In genomic region chr9:113406873-113407511, GRCh38 we compare ENCODE assay signal across 8 cellular contexts. TPM values are rescaled to one million over a fixed set of nuclear protein-coding genes. Genes with fewer than 3 reads are reported as not detected.
DNase-seq lines count a peak whose midpoint lies in the region; ATAC-seq and TF ChIP-seq lines count a peak whose summit lies in the region.
"Not testable (repeated sequence)": the region's sequence is repeated elsewhere in the genome, so short reads cannot be mapped to it uniquely, and the experiment has no call there.

No MANE protein-coding gene starts in this region.

- ATAC-seq in HG03575 (IDR thresholded peaks at IDR 0.05; ENCODE audit: extremely low read depth, insufficient number of reproducible peaks, low FRiP score, unreplicated experiment) (peak; percentile 33), WTC11 (peak; percentile 36)

- H3K27me3 Mint-ChIP-seq in WTC11 (ENCODE audit: low read depth): not testable (repeated sequence)

- TF ChIP-seq CTCF in AG04450 (IDR thresholded peaks at IDR 0.05; ENCODE audit: low read depth, low read length) (peak; percentile 89), GM13977 (IDR thresholded peaks at IDR 0.05; ENCODE audit: extremely low read depth, insufficient read depth, missing control alignments) (peak; percentile 89), WTC11 (IDR thresholded peaks at IDR 0.05) (peak; percentile 45; the same call in 1 of the 2 replicates), brain microvascular endothelial cell (IDR thresholded peaks at IDR 0.05; ENCODE audit: low read depth, low read length, missing control alignments) (peak; percentile 87)

- H3K27ac ChIP-seq in AG04450 (ENCODE audit: low read depth, low read length); brain microvascular endothelial cell: not testable (repeated sequence)

- CTCF ChIA-PET in AG04450 (lab: Charles Lee): interaction anchor here (0.5 to 5.8 kb wide), 7 partner anchors 10 to 251 kb away, joined by 3 to 40 read pairs (median 4); partner anchors contain the start of genes CDC26 and PRPF4
- CTCF ChIA-PET in WTC11 (lab: Charles Lee): interaction anchor here (1.9 to 2.2 kb wide), 2 partner anchors 180 to 251 kb away, joined by 5 to 10 read pairs; no protein-coding TSS in a partner anchor

- not testable (repeated sequence) for H3K4me3 Mint-ChIP-seq in WTC11

- peak; percentile 46 for DNase-seq in AG04450 (ENCODE audit: low read depth, low spot score)
- DNase-seq in GM13977 (ENCODE audit: low spot score): peak; percentile 56
- DNase-seq in NCI-H524 treated with DMSO at 0.1 percent for 48 hours (lab: John Stamatoyannopoulos, UW): peak; percentile 41
- peak; percentile 68 for DNase-seq in WTC11 (ENCODE audit: low spot score)
- peak; percentile 75 for DNase-seq in brain microvascular endothelial cell
- DNase-seq in hippocampal formation (lab: John Stamatoyannopoulos, UW): peak; percentile 16
- peak; percentile 76 for DNase-seq in renal cortical epithelial cell (ENCODE audit: low read depth)

- H3K9me3 Mint-ChIP-seq in WTC11: not testable (repeated sequence)

- H3K27me3 ChIP-seq in AG04450 (ENCODE audit: control insufficient read depth, insufficient read depth, low read length); brain microvascular endothelial cell (replicated peaks): not testable (repeated sequence)

- H3K36me3 ChIP-seq in brain microvascular endothelial cell (replicated peaks): peaks cover 13% of the 10 kb centered on the region

- in situ Hi-C loops in GM13977 (cut with MboI; ENCODE audit: low pct_unique_long_range_greater_than_20kb, low sequenced_read_pairs, unreplicated experiment); brain microvascular endothelial cell (cut with HindIII; ENCODE audit: low pct_ligation_motif_present, low sequenced_read_pairs): not testable (repeated sequence)

- not testable (repeated sequence) for H3K4me3 ChIP-seq in AG04450 (ENCODE audit: low read depth, low read length); brain microvascular endothelial cell (ENCODE audit: low read depth, low read length)

- POLR2A ChIA-PET in AG04450 (lab: Yijun Ruan, JAX); WTC11 (lab: Charles Lee): not testable (repeated sequence)

- peaks cover 27% of the 10 kb centered on the region for H3K36me3 Mint-ChIP-seq in WTC11

- peaks cover 17% of the 10 kb centered on the region for H3K4me1 Mint-ChIP-seq in WTC11

- peak overlapping the region; percentile 91 for H3K27ac Mint-ChIP-seq in WTC11

- H3K9me3 ChIP-seq in AG04450 (ENCODE audit: control insufficient read depth, insufficient read depth, low read length): not testable (repeated sequence)

TF ChIP-seq in WTC11, 78 proteins besides CTCF, POLR2A, EP300 and RAD21:
- 0 out of 2 replicates have a peak, but pooled peaks have one; percentile 19 for TF ChIP-seq FOXP1 (CRISPR knock-in tag; IDR thresholded peaks at IDR 0.05; ENCODE audit: borderline replicate concordance)
TF ChIP-seq in WTC11: peak in this region for 1; not testable (repeated sequence) for 77.

RNA-seq across cellular contexts. Expression of gene POLE3, which starts 3.5 kb away (rescaled TPM):
- polyA plus RNA-seq in AG04450 (2011; rRNA removed): 36.4 and 45.3 TPM in 2 replicates
- polyA minus RNA-seq in AG04450 (2011; rRNA and poly(A)+ RNA removed): 13.5 and 13.6 TPM in 2 replicates
- total RNA-seq in WTC11 (2021) (39.7 to 43.6 TPM (median 42.4 TPM) in 3 replicates), renal cortical epithelial cell (36.1 and 53.0 TPM in 2 replicates)

RNA-seq across cellular contexts. Expression of gene C9orf43, which starts 3.6 kb away (rescaled TPM):
- 0.50 and 0.56 TPM in 2 replicates for polyA plus RNA-seq in AG04450 (2011; rRNA removed)
- polyA minus RNA-seq in AG04450 (2011; rRNA and poly(A)+ RNA removed): 0.30 and 0.46 TPM in 2 replicates
- total RNA-seq in WTC11 (2021) (0.28 to 0.46 TPM (median 0.30 TPM) in 3 replicates), renal cortical epithelial cell (0.35 and 0.45 TPM in 2 replicates)

RNA-seq across cellular contexts. Expression of gene ALAD, which starts 5.9 kb away (rescaled TPM):
- 11.8 and 15.9 TPM in 2 replicates for polyA plus RNA-seq in AG04450 (2011; rRNA removed)
- 12.7 and 16.6 TPM in 2 replicates for polyA minus RNA-seq in AG04450 (2011; rRNA and poly(A)+ RNA removed)
- total RNA-seq in WTC11 (2021): 14.7 to 15.9 TPM (median 15.5 TPM) in 3 replicates
- total RNA-seq in renal cortical epithelial cell: 6.3 and 34.0 TPM in 2 replicates

RNA-seq across cellular contexts. Expression of gene HDHD3, which starts 30.2 kb away (rescaled TPM):
- 7.2 and 7.4 TPM in 2 replicates for polyA plus RNA-seq in AG04450 (2011; rRNA removed)
- 4.4 and 11.3 TPM in 2 replicates for polyA minus RNA-seq in AG04450 (2011; rRNA and poly(A)+ RNA removed)
- 15.7 to 17.2 TPM (median 16.6 TPM) in 3 replicates for total RNA-seq in WTC11 (2021)
- total RNA-seq in renal cortical epithelial cell: 23.8 and 24.1 TPM in 2 replicates

RNA-seq across cellular contexts. Expression of gene RGS3, which starts 56.5 kb away (rescaled TPM):
- 41.0 and 50.1 TPM in 2 replicates for polyA plus RNA-seq in AG04450 (2011; rRNA removed)
- polyA minus RNA-seq in AG04450 (2011; rRNA and poly(A)+ RNA removed): 32.4 and 42.9 TPM in 2 replicates
- total RNA-seq in WTC11 (2021): 15.0 to 17.2 TPM (median 16.6 TPM) in 3 replicates
- total RNA-seq in renal cortical epithelial cell: 56.1 and 76.2 TPM in 2 replicates

Comparison
In these comparisons a context has a peak if more than half of its experiments do, and no peak if none do; other contexts are left out.
1. DNase-seq: peak in every context shown above with its lines; median percentile 76 in renal cortical epithelial cell; 75 in brain microvascular endothelial cell; 68 in WTC11; 56 in GM13977; 46 in AG04450; 41 in NCI-H524 treated with DMSO at 0.1 percent for 48 hours; 16 in hippocampal formation.